ENCODE assay signal across 10 cellular contexts in the genomic region with DNA sequence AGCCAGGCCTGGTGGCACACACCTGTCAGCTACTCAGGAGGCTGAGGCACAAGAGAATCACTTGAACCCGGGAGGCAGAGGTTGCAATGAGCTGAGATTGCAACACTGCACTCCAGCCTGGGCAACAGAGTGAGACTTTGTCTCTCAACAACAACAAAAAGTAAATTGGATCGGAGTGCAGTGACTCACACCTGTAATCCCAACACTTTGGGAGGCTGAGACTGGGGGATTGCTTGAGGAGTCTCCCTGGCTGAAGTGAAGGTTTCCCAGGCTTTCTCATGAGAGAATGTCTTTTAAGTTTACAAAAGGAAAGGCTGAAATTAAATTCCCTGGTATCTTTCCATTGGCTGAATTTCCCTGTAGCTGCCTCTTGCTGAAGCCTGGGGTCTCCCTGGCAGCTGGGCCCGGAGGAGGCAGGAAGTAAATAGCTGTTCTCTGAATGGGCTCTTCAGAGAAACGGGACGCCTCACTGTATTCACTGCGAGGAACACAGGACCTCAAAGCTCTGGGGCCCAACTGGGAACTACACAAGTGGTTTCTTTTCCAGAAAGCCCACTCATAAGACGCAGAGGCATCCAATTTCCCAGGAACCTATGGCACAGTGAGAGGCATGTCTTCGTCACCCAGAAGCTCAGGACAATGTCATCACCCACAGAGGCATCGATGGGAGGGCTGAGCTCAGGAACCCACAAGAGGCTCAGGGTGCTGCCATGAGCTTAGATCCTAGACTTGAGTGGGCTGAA.
DNase-seq lines count a peak whose midpoint lies in the region; ATAC-seq and TF ChIP-seq lines count a peak whose summit lies in the region.
"Had no signal": no experiment of that assay in that cellular context is flagged by ENCODE, and none has a peak within 500 bp of the region (broad histone marks: within the 10 kb centered on the region; RNA-seq: fewer than 3 reads in every experiment).

No MANE protein-coding gene starts in this region.

- no peaks in the 10 kb centered on the region for H3K9me2 ChIP-seq in PC-3 (replicated peaks; ENCODE audit: low read length)

- H3K4me3 Mint-ChIP-seq in activated CD4-positive, alpha-beta memory T cell treated with anti-CD3 and anti-CD28 coated beads, Interleukin-2, amount 10 ng/mL, durations not matched to agents 7 days and 5 days: no peak overlapping the region
- H3K4me3 Mint-ChIP-seq: activated T-helper 17 cell treated with anti-CD3 and anti-CD28 coated beads, Interleukin-2, amount 50 U/mL, for 72 hours had no signal

- CTCF ChIA-PET in PC-3 (lab: Charles Lee): no interaction called here
- CTCF ChIA-PET in activated CD4-positive, alpha-beta memory T cell treated with anti-CD3 and anti-CD28 coated beads, Interleukin-2, amount 10 ng/mL, durations not matched to agents 7 days and 5 days (lab: Charles Lee): interaction anchor here (1.2 to 1.6 kb wide), 2 partner anchors 90 to 92 kb away, joined by 3 to 8 read pairs; no protein-coding TSS in a partner anchor

- no peaks in the 10 kb centered on the region for H3K27me3 Mint-ChIP-seq in activated CD4-positive, alpha-beta memory T cell treated with anti-CD3 and anti-CD28 coated beads, Interleukin-2, amount 10 ng/mL, durations not matched to agents 7 days and 5 days
- H3K27me3 Mint-ChIP-seq: activated T-helper 17 cell treated with anti-CD3 and anti-CD28 coated beads, Interleukin-2, amount 50 U/mL, for 72 hours had no signal

- no peaks in the 10 kb centered on the region for H3K79me2 ChIP-seq in PC-3 (ENCODE audit: low read length)
- peaks cover 11% of the 10 kb centered on the region for H3K79me2 ChIP-seq in osteoblast (ENCODE audit: insufficient read depth, low read length)

- H3K27ac Mint-ChIP-seq in activated CD4-positive, alpha-beta memory T cell treated with anti-CD3 and anti-CD28 coated beads, Interleukin-2, amount 10 ng/mL, durations not matched to agents 7 days and 5 days: no peak overlapping the region
- H3K27ac Mint-ChIP-seq: activated T-helper 17 cell treated with anti-CD3 and anti-CD28 coated beads, Interleukin-2, amount 50 U/mL, for 72 hours had no signal

- H2AFZ ChIP-seq in PC-3 (ENCODE audit: low read length): no peak overlapping the region
- H2AFZ ChIP-seq in osteoblast (ENCODE audit: low read length): peak overlapping the region; percentile 53

- no peak for ATAC-seq in PC-3
- ATAC-seq: activated T-helper 17 cell treated with anti-CD3 and anti-CD28 coated beads, Interleukin-2, amount 50 U/mL, for 72 hours had no signal

- 60% methylated on average over 4 of the region's 9 CpGs for WGBS in esophagus muscularis mucosa

- POLR2A ChIA-PET in PC-3 (lab: Charles Lee; ENCODE audit: unreplicated experiment): no interaction called here
- POLR2A ChIA-PET in activated CD4-positive, alpha-beta memory T cell treated with anti-CD3 and anti-CD28 coated beads, Interleukin-2, amount 10 ng/mL, durations not matched to agents 7 days and 5 days (lab: Charles Lee): interaction anchor here (1.0 to 2.3 kb wide), 2 partner anchors 78 to 233 kb away, joined by 3 to 6 read pairs; partner anchors contain the start of genes CEP95, DDX5 and SMURF2

- H3K9me3 Mint-ChIP-seq in activated CD4-positive, alpha-beta memory T cell treated with anti-CD3 and anti-CD28 coated beads, Interleukin-2, amount 10 ng/mL, durations not matched to agents 7 days and 5 days: no peaks in the 10 kb centered on the region
- H3K9me3 Mint-ChIP-seq: activated T-helper 17 cell treated with anti-CD3 and anti-CD28 coated beads, Interleukin-2, amount 50 U/mL, for 72 hours had no signal

- peaks cover 11% of the 10 kb centered on the region for H3K4me1 Mint-ChIP-seq in activated CD4-positive, alpha-beta memory T cell treated with anti-CD3 and anti-CD28 coated beads, Interleukin-2, amount 10 ng/mL, durations not matched to agents 7 days and 5 days

- H3K4me2 ChIP-seq in PC-3 (ENCODE audit: low read length): no peak overlapping the region
- H3K4me2 ChIP-seq in osteoblast (ENCODE audit: insufficient read depth, low read length): peak overlapping the region; percentile 73

- intact Hi-C loops in PC-3 (cut with micrococcal nuclease): loop anchor here (10.0 kb wide), 1 partner anchor 315 kb away; no protein-coding TSS in a partner anchor
- intact Hi-C loops in esophagus muscularis mucosa (cut with DNase I): no loop called here

- TF ChIP-seq EP300 in esophagus muscularis mucosa (IDR thresholded peaks at IDR 0.05): no peak

- no peak for TF ChIP-seq CTCF in PC-3 (conservative IDR thresholded peaks at IDR 0.05; ENCODE audit: low read depth, low read length)
- TF ChIP-seq CTCF in esophagus muscularis mucosa (IDR thresholded peaks at IDR 0.05): no peak
- TF ChIP-seq CTCF in osteoblast (IDR thresholded peaks at IDR 0.05; ENCODE audit: extremely low read depth, low read depth, low read length): no peak

- DNase-seq in EH (ENCODE audit: low read depth) (peak; percentile 59), PC-3 (peak; percentile 42), esophagus muscularis mucosa (ENCODE audit: extremely low spot score) (no peak), osteoblast (ENCODE audit: insufficient read length, low spot score, missing footprints) (peak; percentile 80), NCI-H2227 (lab: John Stamatoyannopoulos, UW; ENCODE audit: unreplicated experiment) (no peak), A172 (ENCODE audit: low spot score) (no peak)
- no peak for DNase-seq in activated CD4-positive, alpha-beta memory T cell treated with anti-CD3 and anti-CD28 coated beads, Interleukin-2, amount 10 ng/mL, durations not matched to agents 7 days and 5 days
- DNase-seq in effector CD8-positive, alpha-beta T cell (lab: John Stamatoyannopoulos, UW): no peak
- DNase-seq: Calu3 had no signal

- no peaks in the 10 kb centered on the region for H4K20me1 ChIP-seq in PC-3 (ENCODE audit: low read length)
- no peaks in the 10 kb centered on the region for H4K20me1 ChIP-seq in osteoblast (ENCODE audit: insufficient read depth, low read length)

- BruUV-seq in PC-3 (replicated peaks; lab: Mats Ljungman, UMichigan): no TSS peak

- H3K9ac ChIP-seq in PC-3 (ENCODE audit: low read length): no peak overlapping the region

- no peaks in the 10 kb centered on the region for H3K36me3 Mint-ChIP-seq in activated CD4-positive, alpha-beta memory T cell treated with anti-CD3 and anti-CD28 coated beads, Interleukin-2, amount 10 ng/mL, durations not matched to agents 7 days and 5 days (ENCODE audit: low read depth)

- no peak overlapping the region for H3K4me3 ChIP-seq in PC-3 (ENCODE audit: low read length)
- H3K4me3 ChIP-seq in esophagus muscularis mucosa: no peak overlapping the region
- peak overlapping the region; percentile 33 for H3K4me3 ChIP-seq in osteoblast (ENCODE audit: insufficient read depth, low read length)

- no peaks in the 10 kb centered on the region for H3F3A ChIP-seq in PC-3 (ENCODE audit: low read length, unreplicated experiment)

- H3K27ac ChIP-seq in PC-3 (ENCODE audit: low read length): no peak overlapping the region
- peak overlapping the region; percentile 20 to 68 (median 38) for H3K27ac ChIP-seq in esophagus muscularis mucosa (replicated peaks in 1 of 4)
- peak overlapping the region; percentile 96 for H3K27ac ChIP-seq in osteoblast (ENCODE audit: low read depth, low read length)

- H3K27me3 ChIP-seq in PC-3 (ENCODE audit: low read length) (no peaks in the 10 kb centered on the region), esophagus muscularis mucosa (no peaks in the 10 kb centered on the region), osteoblast (ENCODE audit: insufficient read depth, low read length) (no peaks in the 10 kb centered on the region)

- H3K4me1 ChIP-seq in PC-3 (ENCODE audit: insufficient read depth, low read length) (no peaks in the 10 kb centered on the region), esophagus muscularis mucosa (peaks cover 11 to 28% (median 25%) of the 10 kb centered on the region in 4 donors), osteoblast (ENCODE audit: insufficient read depth, low read length) (peaks cover 35% of the 10 kb centered on the region)

- TF ChIP-seq POLR2A in esophagus muscularis mucosa (IDR thresholded peaks at IDR 0.05; ENCODE audit: low read depth): no peak

- no peaks in the 10 kb centered on the region for H3K9me3 ChIP-seq in PC-3 (ENCODE audit: low read length)
- no peaks in the 10 kb centered on the region for H3K9me3 ChIP-seq in esophagus muscularis mucosa
- H3K9me3 ChIP-seq in osteoblast (ENCODE audit: low read depth, low read length): no peaks in the 10 kb centered on the region

- H3K36me3 ChIP-seq in PC-3 (ENCODE audit: low read depth, low read length) (no peaks in the 10 kb centered on the region), esophagus muscularis mucosa (no peaks in the 10 kb centered on the region), osteoblast (ENCODE audit: insufficient read depth, low read length) (no peaks in the 10 kb centered on the region)

Comparison
In these comparisons a context has a peak if more than half of its experiments do, and no peak if none do; other contexts are left out.
1. DNase-seq: peak in EH (single experiment), PC-3 (single experiment) and osteoblast (single experiment); none in esophagus muscularis mucosa (single experiment), activated CD4-positive, alpha-beta memory T cell treated with anti-CD3 and anti-CD28 coated beads, Interleukin-2, amount 10 ng/mL, durations not matched to agents 7 days and 5 days (single experiment), NCI-H2227 (single experiment), A172 (single experiment) and effector CD8-positive, alpha-beta T cell (single experiment).